Comparison of ENCODE assay signal across 18 cellular contexts in the genomic region with DNA sequence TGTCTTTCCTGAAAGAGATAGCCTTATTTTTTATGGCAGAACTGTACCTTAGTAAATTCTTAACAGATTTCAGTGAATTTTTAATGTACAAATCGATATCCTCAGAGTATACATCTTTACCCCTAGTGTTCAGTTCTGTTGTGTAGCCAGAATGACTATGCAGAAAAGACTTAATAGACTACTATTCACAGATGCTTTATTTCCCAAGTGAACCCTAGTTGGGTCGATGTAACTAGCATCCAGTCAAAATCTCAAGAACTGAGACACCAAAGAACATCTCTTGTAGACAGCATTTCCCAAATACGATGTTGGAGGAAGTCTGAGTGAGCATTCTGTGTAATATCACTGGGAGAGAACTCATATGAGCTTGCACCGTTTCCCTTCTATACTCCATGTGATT. TPM values are rescaled to one million over a fixed set of nuclear protein-coding genes. Genes with fewer than 3 reads are reported as not detected.
DNase-seq lines count a peak whose midpoint lies in the region; ATAC-seq, FAIRE-seq and TF ChIP-seq lines count a peak whose summit lies in the region.
"Had no signal": no experiment of that assay in that cellular context is flagged by ENCODE, and none has a peak within 500 bp of the region (broad histone marks: within the 10 kb centered on the region; RNA-seq: fewer than 3 reads in every experiment).

No MANE protein-coding gene starts in this region.

- H3K4me1 ChIP-seq in K562 (replicated peaks in 1 of 2; ENCODE audit: control insufficient read depth in 2 of 2, insufficient read depth in 2 of 2, low read length in 2 of 2) = no peaks in the 10 kb centered on the region; a peak in 1 of 5 replicates
- peaks cover 8 to 18% of the 10 kb centered on the region in 2 donors for H3K4me1 ChIP-seq in gastrocnemius medialis
- H3K4me1 ChIP-seq: neural progenitor cell, SJSA1 had no signal

- no peak for FAIRE-seq in K562 (lab: Jason Lieb, UNC)
- FAIRE-seq: TTC549 had no signal

- no peaks in the 10 kb centered on the region for H3K36me3 ChIP-seq in K562 (ENCODE audit: control insufficient read depth, insufficient read depth, low read length)
- peaks cover 0 to 37% of the 10 kb centered on the region in 2 donors for H3K36me3 ChIP-seq in gastrocnemius medialis
- H3K36me3 ChIP-seq in WERI-Rb-1 = no peaks in the 10 kb centered on the region
- H3K36me3 ChIP-seq: MG63, neural progenitor cell, SJSA1 had no signal

- TF ChIP-seq RAD21 in K562 (CRISPR knock-in tag; conservative IDR thresholded peaks at IDR 0.05 in 1 of 2, IDR thresholded peaks at IDR 0.05 in 1 of 2) = no peak

- peak overlapping the region; percentile 90 to 99 (median 96) for H3K4me3 Mint-ChIP-seq in immature natural killer cell
- H3K4me3 Mint-ChIP-seq in endothelial cell (ENCODE audit: unreplicated experiment) = no peak overlapping the region
- H3K4me3 Mint-ChIP-seq: activated CD4-positive, alpha-beta memory T cell treated with anti-CD3 and anti-CD28 coated beads for 36 hours; neural progenitor cell had no signal

- CTCF ChIA-PET in K562 (lab: Yijun Ruan, JAX; ENCODE audit: low intra/inter-chr PET ratio) = no interaction called here

- no peaks in the 10 kb centered on the region for H3K79me2 ChIP-seq in K562 (ENCODE audit: control insufficient read depth, insufficient read depth, low read length)

- H3K27me3 ChIP-seq in K562 (ENCODE audit: control insufficient read depth in 2 of 2, insufficient read depth in 2 of 2, low read length in 2 of 2) (no peaks in the 10 kb centered on the region), gastrocnemius medialis (no peaks in the 10 kb centered on the region), WERI-Rb-1 (ENCODE audit: insufficient read depth, low read depth, severe bottlenecking) (no peaks in the 10 kb centered on the region)
- H3K27me3 ChIP-seq: MG63, neural progenitor cell, SJSA1 had no signal

- H3K36me3 Mint-ChIP-seq in immature natural killer cell (peaks cover 18 to 33% (median 23%) of the 10 kb centered on the region in 3 donors), endothelial cell (ENCODE audit: low read depth, unreplicated experiment) (no peaks in the 10 kb centered on the region)
- H3K36me3 Mint-ChIP-seq: neural progenitor cell had no signal

- H3K27ac Mint-ChIP-seq in immature natural killer cell (peak overlapping the region in 5 of 6 donors; percentile 76 to 90 (median 78)), endothelial cell (ENCODE audit: unreplicated experiment) (no peak overlapping the region)
- H3K27ac Mint-ChIP-seq: activated CD4-positive, alpha-beta memory T cell treated with anti-CD3 and anti-CD28 coated beads for 36 hours; effector memory CD8-positive, alpha-beta T cell; neural progenitor cell had no signal

- H3K9ac ChIP-seq in K562 (ENCODE audit: insufficient read depth in 1 of 2, low read depth in 2 of 2, low read length in 2 of 2) = no peak overlapping the region
- H3K9ac ChIP-seq: neural progenitor cell had no signal

- H3K9me3 Mint-ChIP-seq in immature natural killer cell (no peaks in the 10 kb centered on the region), endothelial cell (ENCODE audit: unreplicated experiment) (no peaks in the 10 kb centered on the region)

- ATAC-seq in K562 (0 out of 3 replicates have a peak, but pooled peaks have one; percentile 37), gastrocnemius medialis (no peak)
- ATAC-seq: effector memory CD8-positive, alpha-beta T cell had no signal

- no peaks in the 10 kb centered on the region for H4K20me1 ChIP-seq in K562 (replicated peaks; ENCODE audit: control insufficient read depth, insufficient read depth, low read length)

- in situ Hi-C loops in K562 (cut with MboI) = no loop called here
- in situ Hi-C loops in gastrocnemius medialis (cut with MboI; ENCODE audit: low sequenced_read_pairs in 4 of 4) = loop anchor here (5.0 to 10.0 kb wide), 4 partner anchors 189 to 251 kb away; no protein-coding TSS in a partner anchor

- H3K27ac ChIP-seq in K562 (ENCODE audit: extremely low read depth, low read depth, low read length) (no peak overlapping the region), gastrocnemius medialis (peak overlapping the region in 3 of 4 donors; percentile 70 to 83 (median 83)), WERI-Rb-1 (no peak overlapping the region)
- H3K27ac ChIP-seq: neural progenitor cell, SJSA1 had no signal

- POLR2A ChIA-PET in K562 (lab: Yijun Ruan, JAX) = interaction anchor here (1.3 kb wide), 1 partner anchor 16 kb away, joined by 3 read pairs; no protein-coding TSS in a partner anchor

- no peaks in the 10 kb centered on the region for H3K9me1 ChIP-seq in K562 (ENCODE audit: control insufficient read depth, insufficient read depth, low read length)

- H3K27me3 Mint-ChIP-seq in immature natural killer cell (ENCODE audit: low read depth in 3 of 3) = peaks cover 0 to 2% (median 1%) of the 10 kb centered on the region in 3 donors
- no peaks in the 10 kb centered on the region for H3K27me3 Mint-ChIP-seq in endothelial cell (ENCODE audit: unreplicated experiment)
- H3K27me3 Mint-ChIP-seq: effector memory CD8-positive, alpha-beta T cell had no signal

- TF ChIP-seq EP300 in K562 (IDR thresholded peaks at IDR 0.05; ENCODE audit: low read length) = no peak

- H3K4me2 ChIP-seq in K562 (ENCODE audit: insufficient read depth, low read length) = no peak overlapping the region
- H3K4me2 ChIP-seq: neural progenitor cell had no signal

- BruUV-seq in K562 (replicated peaks; lab: Mats Ljungman, UMichigan) = no TSS peak

- H3K4me1 Mint-ChIP-seq in immature natural killer cell (peaks cover 40 to 49% of the 10 kb centered on the region in 2 donors), endothelial cell (ENCODE audit: unreplicated experiment) (no peaks in the 10 kb centered on the region)
- H3K4me1 Mint-ChIP-seq: neural progenitor cell had no signal

- 35% methylated on average over 4 of the region's 4 CpGs for whole genome bisulfite sequencing in K562 (ENCODE audit: insufficient coverage, low coverage, missing lambda C conversion rate)

- H3K4me3 ChIP-seq in AG10803 (ENCODE audit: low read length) = peak overlapping the region; percentile 67; the same call in 1 of the 2 replicates
- no peak overlapping the region for H3K4me3 ChIP-seq in K562
- H3K4me3 ChIP-seq in gastrocnemius medialis = peak overlapping the region; percentile 59 to 86 (median 62)
- H3K4me3 ChIP-seq in WERI-Rb-1 (ENCODE audit: low read depth, low read length) = no peak overlapping the region
- H3K4me3 ChIP-seq: MG63, neural progenitor cell, SJSA1 had no signal

- H2AFZ ChIP-seq in K562 (ENCODE audit: low read depth, low read length) = 0 out of 2 replicates have a peak overlapping the region, but pooled peaks have one; percentile 48
- H2AFZ ChIP-seq: neural progenitor cell had no signal

- TF ChIP-seq POLR2A in K562 (conservative IDR thresholded peaks at IDR 0.05) (no peak), gastrocnemius medialis (IDR thresholded peaks at IDR 0.05) (no peak)

- intact Hi-C loops in K562 (cut with micrococcal nuclease) (loop anchor here (10.0 kb wide), 1 partner anchor 281 kb away; no protein-coding TSS in a partner anchor), gastrocnemius medialis (cut with DNase I; ENCODE audit: low total_unique reads) (loop anchor here (10.0 kb wide), 1 partner anchor 189 kb away; no protein-coding TSS in a partner anchor)

- DNase-seq in AG10803 (ENCODE audit: low read depth) (no peak), K562 (ENCODE audit: extremely low read depth in 1 of 4, low spot score in 3 of 4) (no peak), immature natural killer cell (no peak), gastrocnemius medialis (no peak), WERI-Rb-1 (no peak), endothelial cell (ENCODE audit: low spot score) (no peak), C1 segment of cervical spinal cord (lab: John Stamatoyannopoulos, UW) (no peak), inferior parietal cortex (ENCODE audit: extremely low spot score) (no peak)
- DNase-seq: activated CD4-positive, alpha-beta memory T cell treated with anti-CD3 and anti-CD28 coated beads for 36 hours; anterior cingulate cortex; DMS53; effector memory CD8-positive, alpha-beta T cell; glutamatergic neuron; MG63; substantia nigra had no signal

- TF ChIP-seq CTCF in AG10803 (conservative IDR thresholded peaks at IDR 0.05; ENCODE audit: low read length) (no peak), K562 (IDR thresholded peaks at IDR 0.05 in 2 of 3, conservative IDR thresholded peaks at IDR 0.05 in 1 of 3; ENCODE audit: insufficient read depth in 2 of 3, low read depth in 1 of 3, low read length in 3 of 3) (no peak), gastrocnemius medialis (IDR thresholded peaks at IDR 0.05 in 4 of 5, conservative IDR thresholded peaks at IDR 0.05 in 1 of 5) (peak in 1 of 5 experiments; percentile 9), WERI-Rb-1 (IDR thresholded peaks at IDR 0.05; ENCODE audit: low read depth, low read length) (no peak), endothelial cell (IDR thresholded peaks at IDR 0.05; ENCODE audit: unreplicated experiment) (no peak)

- H3K9me3 ChIP-seq in K562 (replicated peaks; ENCODE audit: control insufficient read depth, insufficient read depth, low read depth, low read length) (peaks cover 7% of the 10 kb centered on the region), gastrocnemius medialis (no peaks in the 10 kb centered on the region), WERI-Rb-1 (ENCODE audit: severe bottlenecking) (no peaks in the 10 kb centered on the region)
- H3K9me3 ChIP-seq: MG63, SJSA1 had no signal

TF ChIP-seq in K562, 482 proteins besides CTCF, POLR2A, EP300 and RAD21 (continues in another document):
- peak; percentile 34; the same call in 1 of the 2 replicates for TF ChIP-seq NFE2 (IDR thresholded peaks at IDR 0.05; ENCODE audit: low read depth)
- TF ChIP-seq ZNF445 (CRISPR knock-in tag; IDR thresholded peaks at IDR 0.05; ENCODE audit: low read depth) = no peak

RNA-seq across cellular contexts. Expression of a gene that starts 1.5 kb away (rescaled TPM):
- 3.3 and 8.3 TPM in 2 replicates for total RNA-seq in K562 (2011; cell fraction: chromatin; rRNA removed; ENCODE audit: low replicate concordance)
- total RNA-seq in K562 (2011; cell fraction: nucleolus; rRNA removed) = 2.0 and 3.4 TPM in 2 replicates
- 3.6 and 4.5 TPM in 2 replicates for total RNA-seq in K562 (2011; cell fraction: nucleoplasm; rRNA removed)
- total RNA-seq in K562 (2014; rRNA removed) = 5.4 and 6.2 TPM in 2 replicates
- total RNA-seq in K562 (2014; rRNA removed; fragmentation: Illumina TruSeq; extraction: Trizol) = 7.7 and 8.0 TPM in 2 replicates
- 3.6 and 4.6 TPM in 2 replicates for total RNA-seq in K562 (2015; rRNA removed; fragmentation: Illumina TruSeq; extraction: Trizol)
- 9.8 and 10.1 TPM in 2 replicates for total RNA-seq in K562 (2021)
- polyA plus RNA-seq in K562 (2011; rRNA removed) = 0.57 and 10.3 TPM in 2 replicates
- 0.49 and 7.4 TPM in 2 replicates for polyA plus RNA-seq in K562 (2011; cell fraction: cytosol; rRNA removed)
- polyA plus RNA-seq in K562 (2011; cell fraction: nucleus; rRNA removed) = 0.74 and 3.2 TPM in 2 replicates
- 4.8 and 6.9 TPM in 2 replicates for polyA plus RNA-seq in K562 (2012)
- 8.5 and 10.5 TPM in 2 replicates for polyA plus RNA-seq in K562 (2014; fragmentation: Illumina TruSeq; extraction: Trizol)
- 10 to 100 TPM; 18.8 to 20.4 TPM for polyA plus RNA-seq in K562 (2014; fragmentation: Nextera tagmentation; extraction: Ambion mirVana)
- polyA plus RNA-seq in K562 (2014; rRNA removed) = 9.7 and 10.0 TPM in 2 replicates
- 0.42 and 6.9 TPM in 2 replicates for polyA minus RNA-seq in K562 (2011; rRNA and poly(A)+ RNA removed)
- polyA minus RNA-seq in K562 (2011; cell fraction: cytosol; rRNA and poly(A)+ RNA removed) = 2.8 and 6.5 TPM in 2 replicates
- polyA minus RNA-seq in K562 (2011; cell fraction: nucleus; rRNA and poly(A)+ RNA removed) = 1.3 and 2.4 TPM in 2 replicates
- 100 to 1,000 TPM; 219 to 534 (median 321) TPM for polyA plus RNA-seq in immature natural killer cell
- total RNA-seq in gastrocnemius medialis = 100 to 1,000 TPM in 3 of 4 donors, 10 to 100 TPM in 1; 48.3 to 293 (median 197) TPM
- 2.8 TPM for total RNA-seq in endothelial cell (ENCODE audit: unreplicated experiment)

Comparison
In these comparisons a context has a peak if more than half of its experiments do, and no peak if none do; other contexts are left out.
1. H3K4me3 ChIP-seq: peak in AG10803 (single experiment) and gastrocnemius medialis (4 of 4); none in K562 (single experiment) and WERI-Rb-1 (single experiment).
2. H3K27ac ChIP-seq: peak in gastrocnemius medialis (3 of 4); none in K562 (single experiment) and WERI-Rb-1 (single experiment).
3. RNA of a gene that starts 1.5 kb away (total RNA-seq): 48.3 to 293 TPM in gastrocnemius medialis; 2.0 to 10.1 TPM in K562 and 2.8 TPM in endothelial cell (single experiment); every median in the first group is over 4 times any median in the second.